Comparison of ENCODE assay signal across 7 cellular contexts in genomic region chr19:52265556-52265955, GRCh38. TPM values are rescaled to one million over a fixed set of nuclear protein-coding genes. Genes with fewer than 3 reads are reported as not detected.
DNase-seq lines count a peak whose midpoint lies in the region; ATAC-seq and TF ChIP-seq lines count a peak whose summit lies in the region.
"Not testable (repeated sequence)": the region's sequence is repeated elsewhere in the genome, so short reads cannot be mapped to it uniquely, and the experiment has no call there.

No MANE protein-coding gene starts in this region.

- not testable (repeated sequence) for H3K4me1 Mint-ChIP-seq in activated T-cell treated with anti-CD3 and anti-CD28 coated beads, Interleukin-2, amount 50 U/mL, for 72 hours (ENCODE audit: low read depth)

- H3K36me3 Mint-ChIP-seq in activated T-cell treated with anti-CD3 and anti-CD28 coated beads, Interleukin-2, amount 50 U/mL, for 72 hours (ENCODE audit: insufficient read depth in 2 of 2): peaks cover 10 to 19% of the 10 kb centered on the region in 2 donors

- H3K4me2 ChIP-seq in mammary epithelial cell (ENCODE audit: insufficient read depth, low read depth, low read length): not testable (repeated sequence)

- H3K4me1 ChIP-seq in mammary epithelial cell (ENCODE audit: insufficient read depth, low read length): not testable (repeated sequence)

- WGBS in mammary epithelial cell (ENCODE audit: low coverage, missing lambda C conversion rate): 76% methylated on average over 6 of the region's 6 CpGs

- in situ Hi-C loops in mammary epithelial cell (cut with MboI; ENCODE audit: low sequenced_read_pairs in 2 of 2): loop anchor here (25.0 kb wide), 1 partner anchor 472 kb away; the partner anchor contains the start of gene ZNF611 (in 2 of the 2)

- H3K9me3 Mint-ChIP-seq in activated T-cell treated with anti-CD3 and anti-CD28 coated beads, Interleukin-2, amount 50 U/mL, for 72 hours: not testable (repeated sequence)

- H3K27me3 ChIP-seq in mammary epithelial cell (ENCODE audit: insufficient read depth, low read length): not testable (repeated sequence)

- H3K4me3 ChIP-seq in NB4 (ENCODE audit: low read depth, low read length); mammary epithelial cell (replicated peaks in 1 of 3; ENCODE audit: insufficient read depth in 1 of 3, low read depth in 2 of 3, low read length in 3 of 3); fibroblast of pulmonary artery (replicated peaks; ENCODE audit: low read depth, low read length): not testable (repeated sequence)

- intact Hi-C loops in mammary epithelial cell (cut with micrococcal nuclease): not testable (repeated sequence)

- H3K27me3 Mint-ChIP-seq in activated T-cell treated with anti-CD3 and anti-CD28 coated beads, Interleukin-2, amount 50 U/mL, for 72 hours (ENCODE audit: low read depth): not testable (repeated sequence)

- dilution Hi-C loops in mammary epithelial cell (cut with HindIII; ENCODE audit: low sequenced_read_pairs): not testable (repeated sequence)

- not testable (repeated sequence) for H3K27ac Mint-ChIP-seq in activated T-cell treated with anti-CD3 and anti-CD28 coated beads, Interleukin-2, amount 50 U/mL, for 72 hours

- H3K9ac ChIP-seq in mammary epithelial cell (ENCODE audit: insufficient read depth, low read length): not testable (repeated sequence)

- peaks cover 11% of the 10 kb centered on the region for H3K79me2 ChIP-seq in mammary epithelial cell (ENCODE audit: insufficient read depth, low read length)

- H4K20me1 ChIP-seq in mammary epithelial cell (ENCODE audit: insufficient read depth, low read length): not testable (repeated sequence)

- not testable (repeated sequence) for H3K4me3 Mint-ChIP-seq in activated T-cell treated with anti-CD3 and anti-CD28 coated beads, Interleukin-2, amount 50 U/mL, for 72 hours

- BruUV-seq in mammary epithelial cell (replicated peaks; lab: Mats Ljungman, UMichigan): not testable (repeated sequence)

- not testable (repeated sequence) for H3K27ac ChIP-seq in mammary epithelial cell (ENCODE audit: insufficient read depth, low read depth, low read length)

- H3K36me3 ChIP-seq in mammary epithelial cell (ENCODE audit: insufficient read depth, low read length): not testable (repeated sequence)

- not testable (repeated sequence) for ATAC-seq in activated T-cell treated with anti-CD3 and anti-CD28 coated beads, Interleukin-2, amount 50 U/mL, for 72 hours (replicated peaks in 1 of 2)

- TF ChIP-seq CTCF in NB4 (IDR thresholded peaks at IDR 0.05; ENCODE audit: low read depth, low read length); mammary epithelial cell (conservative IDR thresholded peaks at IDR 0.05 in 1 of 2, IDR thresholded peaks at IDR 0.05 in 1 of 2; ENCODE audit: extremely low read depth in 1 of 2, insufficient read depth in 1 of 2, low read depth in 1 of 2, low read length in 2 of 2); fibroblast of pulmonary artery (IDR thresholded peaks at IDR 0.05; ENCODE audit: low read length, missing control alignments): not testable (repeated sequence)

- not testable (repeated sequence) for H2AFZ ChIP-seq in mammary epithelial cell (ENCODE audit: low read depth, low read length)

- DNase-seq in H4 (ENCODE audit: low spot score): peak; percentile 39
- peak; percentile 12 for DNase-seq in NB4 (ENCODE audit: low read depth)
- DNase-seq in activated CD4-positive, alpha-beta T cell treated with anti-CD3 and anti-CD28 coated beads for 48 hours: peak; percentile 56
- DNase-seq in activated T-cell treated with anti-CD3 and anti-CD28 coated beads, Interleukin-2, amount 50 U/mL, for 72 hours: peak; percentile 23 to 38
- DNase-seq in mammary epithelial cell: peak; percentile 58
- DNase-seq in fibroblast of pulmonary artery (ENCODE audit: low read depth): peak; percentile 3
- peak; percentile 42 for DNase-seq in stimulated activated CD4-positive, alpha-beta T cell treated with anti-CD3 and anti-CD28 coated beads, Interleukin-1b, Interleukin-23, amount 100 ng/mL, for 48 hours

- CTCF ChIA-PET in mammary epithelial cell (lab: Charles Lee; ENCODE audit: low non-redundant PET): not testable (repeated sequence)

- TF ChIP-seq POLR2A in NB4 (IDR thresholded peaks at IDR 0.05; ENCODE audit: extremely low read depth, insufficient read length): not testable (repeated sequence)

- not testable (repeated sequence) for H3K9me3 ChIP-seq in mammary epithelial cell (replicated peaks; ENCODE audit: insufficient read depth, low read length)

RNA-seq across cellular contexts. Expression of gene ZNF766, which starts 3.8 kb away (rescaled TPM):
- total RNA-seq in H4 (2014; rRNA removed; shearing (Covaris generic)): 12.2 and 15.3 TPM in 2 replicates
- 10 to 100 TPM; 32.1 to 33.5 TPM for total RNA-seq in activated T-cell treated with anti-CD3 and anti-CD28 coated beads, Interleukin-2, amount 50 U/mL, for 72 hours
- total RNA-seq in mammary epithelial cell: 10 to 100 TPM; 12.0 to 12.3 TPM
- 4.7 TPM for polyA plus RNA-seq in mammary epithelial cell
- polyA minus RNA-seq in mammary epithelial cell: 5.3 TPM

RNA-seq across cellular contexts. Expression of gene ZNF480, which starts 31.4 kb away (rescaled TPM):
- 24.3 and 37.6 TPM in 2 replicates for total RNA-seq in H4 (2014; rRNA removed; shearing (Covaris generic))
- 1 to 10 TPM; 5.6 to 10.0 TPM for total RNA-seq in activated T-cell treated with anti-CD3 and anti-CD28 coated beads, Interleukin-2, amount 50 U/mL, for 72 hours
- total RNA-seq in mammary epithelial cell: 1 to 10 TPM; 4.2 to 9.8 TPM
- polyA plus RNA-seq in mammary epithelial cell: 3.9 TPM
- 8.0 TPM for polyA minus RNA-seq in mammary epithelial cell

Comparison
In these comparisons a context has a peak if more than half of its experiments do, and no peak if none do; other contexts are left out.
1. DNase-seq: peak in every context shown above with its lines; median percentile 58 in mammary epithelial cell; 56 in activated CD4-positive, alpha-beta T cell treated with anti-CD3 and anti-CD28 coated beads for 48 hours; 42 in stimulated activated CD4-positive, alpha-beta T cell treated with anti-CD3 and anti-CD28 coated beads, Interleukin-1b, Interleukin-23, amount 100 ng/mL, for 48 hours; 39 in H4; 30 in activated T-cell treated with anti-CD3 and anti-CD28 coated beads, Interleukin-2, amount 50 U/mL, for 72 hours; 12 in NB4; 3 in fibroblast of pulmonary artery.